Comparison of ENCODE assay signal across 38 cellular contexts in genomic region chr10:86569335-86569734, GRCh38.
"Had no signal": no experiment of that assay in that cellular context is flagged by ENCODE, and none has a peak within 500 bp of the region (broad histone marks: within the 10 kb centered on the region; RNA-seq: fewer than 3 reads in every experiment).

No MANE protein-coding gene starts in this region.

- H3K27ac Mint-ChIP-seq: activated CD4-positive, alpha-beta memory T cell treated with anti-CD3 and anti-CD28 coated beads, Interleukin-2, amount 10 ng/mL, durations not matched to agents 7 days and 5 days; activated CD4-positive, alpha-beta T cell treated with anti-CD3 and anti-CD28 coated beads for 36 hours; activated CD4-positive, alpha-beta T cell treated with anti-CD3 and anti-CD28 coated beads, Interleukin-2, amount 10 ng/mL, durations not matched to agents 7 days and 5 days; activated CD8-positive, alpha-beta memory T cell treated with anti-CD3 and anti-CD28 coated beads, Interleukin-2, amount 10 ng/mL, durations not matched to agents 7 days and 5 days; activated CD8-positive, alpha-beta T cell treated with anti-CD3 and anti-CD28 coated beads, Interleukin-2, amount 10 ng/mL, durations not matched to agents 7 days and 5 days; activated naive CD4-positive, alpha-beta T cell treated with anti-CD3 and anti-CD28 coated beads, Interleukin-2, amount 10 ng/mL, durations not matched to agents 7 days and 5 days; activated naive CD4-positive, alpha-beta T cell treated with anti-CD3 and anti-CD28 coated beads, Interleukin-2, amount 50 U/mL, for 24 hours; activated naive CD8-positive, alpha-beta T cell; activated naive CD8-positive, alpha-beta T cell treated with anti-CD3 and anti-CD28 coated beads, Interleukin-2, amount 10 ng/mL, durations not matched to agents 7 days and 5 days; activated naive CD8-positive, alpha-beta T cell treated with anti-CD3 and anti-CD28 coated beads, Interleukin-2, amount 50 U/mL, for 24 hours; activated T-cell treated with anti-CD3 and anti-CD28 coated beads, Interleukin-2, amount 50 U/mL, for 24 hours; activated T-helper 2 cell treated with anti-CD3 and anti-CD28 coated beads, Interferon-gamma antibody, Interleukin-2, Interleukin-4, amounts not matched to agents 10 μg/mL and 5 μg/mL and 100 μg/mL, durations not matched to agents 14 hours and 24 hours and 36 hours; brain; T-helper 1 cell treated with Interleukin-12 subunit alpha and Interleukin-12 subunit beta and Interleukin-4 antibody, amounts not matched to agents 30 μg/mL and 1 μg/mL, for 36 hours; T-helper 2 cell treated with Interferon-gamma antibody and Interleukin-4, amounts not matched to agents 5 μg/mL and 100 μg/mL, for 36 hours had no signal

- DNase-seq: activated CD4-positive, alpha-beta memory T cell treated with anti-CD3 and anti-CD28 coated beads, Interleukin-2, amount 10 ng/mL, durations not matched to agents 7 days and 5 days; activated CD4-positive, alpha-beta T cell treated with anti-CD3 and anti-CD28 coated beads for 1 hour; activated CD4-positive, alpha-beta T cell treated with anti-CD3 and anti-CD28 coated beads for 36 hours; activated CD4-positive, alpha-beta T cell treated with anti-CD3 and anti-CD28 coated beads for 48 hours; activated CD4-positive, alpha-beta T cell treated with anti-CD3 and anti-CD28 coated beads, Interleukin-2, amount 10 ng/mL, durations not matched to agents 7 days and 5 days; activated CD4-positive, alpha-beta T cell treated with anti-CD3 and anti-CD28 coated beads, Interleukin-2, amount 50 U/mL, for 48 hours; activated CD4-positive, CD25-positive, alpha-beta regulatory T cell; activated CD8-positive, alpha-beta memory T cell treated with anti-CD3 and anti-CD28 coated beads for 24 hours; activated CD8-positive, alpha-beta memory T cell treated with anti-CD3 and anti-CD28 coated beads, Interleukin-2, amount 10 ng/mL, durations not matched to agents 7 days and 5 days; activated CD8-positive, alpha-beta memory T cell treated with anti-CD3 and anti-CD28 coated beads, Interleukin-2, amount 50 U/mL, for 48 hours; activated CD8-positive, alpha-beta T cell treated with anti-CD3 and anti-CD28 coated beads, Interleukin-2, amount 10 ng/mL, durations not matched to agents 7 days and 5 days; activated effector memory CD4-positive, alpha-beta T cell treated with Interleukin-2 at 50 U/mL for 16 hours; activated gamma-delta T cell; activated naive CD4-positive, alpha-beta T cell treated with anti-CD3 and anti-CD28 coated beads, Interleukin-2, amount 10 ng/mL, durations not matched to agents 7 days and 5 days; activated naive CD4-positive, alpha-beta T cell treated with Interleukin-2 at 50 U/mL for 16 hours; activated naive CD8-positive, alpha-beta T cell treated with anti-CD3 and anti-CD28 coated beads, Interleukin-2, amount 10 ng/mL, durations not matched to agents 7 days and 5 days; activated naive CD8-positive, alpha-beta T cell treated with anti-CD3 and anti-CD28 coated beads, Interleukin-2, amount 50 U/mL, for 24 hours; activated T-cell treated with anti-CD3 and anti-CD28 coated beads, Interleukin-2, amount 50 U/mL, for 24 hours; activated T-cell treated with anti-CD3 and anti-CD28 coated beads, Interleukin-2, amount 50 U/mL, for 48 hours; amygdala; anterior cingulate cortex; caudate nucleus; cerebellar nuclear complex; T-helper 2 cell; T-helper 9 cell had no signal

- FAIRE-seq: bronchial epithelial cell, TTC549 had no signal

- H3K27me3 Mint-ChIP-seq: activated CD4-positive, alpha-beta T cell treated with anti-CD3 and anti-CD28 coated beads for 36 hours; activated naive CD8-positive, alpha-beta T cell; activated T-cell treated with anti-CD3 and anti-CD28 coated beads, Interleukin-2, amount 50 U/mL, for 24 hours had no signal

- H3K9me3 Mint-ChIP-seq: activated CD4-positive, alpha-beta memory T cell treated with anti-CD3 and anti-CD28 coated beads, Interleukin-2, amount 10 ng/mL, durations not matched to agents 7 days and 5 days; activated CD4-positive, alpha-beta T cell treated with anti-CD3 and anti-CD28 coated beads, Interleukin-2, amount 10 ng/mL, durations not matched to agents 7 days and 5 days; central memory CD8-positive, alpha-beta T cell; T-helper 1 cell treated with Interleukin-12 subunit alpha and Interleukin-12 subunit beta and Interleukin-4 antibody, amounts not matched to agents 30 μg/mL and 1 μg/mL, for 36 hours; T-helper 2 cell treated with Interferon-gamma antibody and Interleukin-4, amounts not matched to agents 5 μg/mL and 100 μg/mL, for 36 hours had no signal

- H3K4me3 Mint-ChIP-seq: activated CD4-positive, alpha-beta memory T cell treated with anti-CD3 and anti-CD28 coated beads, Interleukin-2, amount 10 ng/mL, durations not matched to agents 7 days and 5 days; activated CD4-positive, alpha-beta T cell treated with anti-CD3 and anti-CD28 coated beads for 36 hours; activated CD4-positive, alpha-beta T cell treated with anti-CD3 and anti-CD28 coated beads, Interleukin-2, amount 10 ng/mL, durations not matched to agents 7 days and 5 days; activated CD8-positive, alpha-beta memory T cell treated with anti-CD3 and anti-CD28 coated beads, Interleukin-2, amount 10 ng/mL, durations not matched to agents 7 days and 5 days; activated CD8-positive, alpha-beta T cell treated with anti-CD3 and anti-CD28 coated beads, Interleukin-2, amount 10 ng/mL, durations not matched to agents 7 days and 5 days; activated naive CD4-positive, alpha-beta T cell treated with anti-CD3 and anti-CD28 coated beads, Interleukin-2, amount 10 ng/mL, durations not matched to agents 7 days and 5 days; activated naive CD4-positive, alpha-beta T cell treated with anti-CD3 and anti-CD28 coated beads, Interleukin-2, amount 50 U/mL, for 24 hours; activated naive CD8-positive, alpha-beta T cell; activated naive CD8-positive, alpha-beta T cell treated with anti-CD3 and anti-CD28 coated beads, Interleukin-2, amount 10 ng/mL, durations not matched to agents 7 days and 5 days; activated naive CD8-positive, alpha-beta T cell treated with anti-CD3 and anti-CD28 coated beads, Interleukin-2, amount 50 U/mL, for 24 hours; activated T-cell treated with anti-CD3 and anti-CD28 coated beads, Interleukin-2, amount 50 U/mL, for 24 hours; brain; central memory CD8-positive, alpha-beta T cell; T-helper 1 cell treated with Interleukin-12 subunit alpha and Interleukin-12 subunit beta and Interleukin-4 antibody, amounts not matched to agents 30 μg/mL and 1 μg/mL, for 36 hours; T-helper 2 cell treated with Interferon-gamma antibody and Interleukin-4, amounts not matched to agents 5 μg/mL and 100 μg/mL, for 36 hours had no signal

- H3K27me3 ChIP-seq: ascending aorta, cardiac muscle cell had no signal

- H3K36me3 ChIP-seq: ascending aorta, cardiac muscle cell had no signal

- ATAC-seq: activated CD4-positive, alpha-beta T cell treated with anti-CD3 and anti-CD28 coated beads for 36 hours; activated CD4-positive, CD25-positive, alpha-beta regulatory T cell treated with anti-CD3 and anti-CD28 coated beads, Interleukin-2, amount 50 U/mL, for 24 hours; activated CD8-positive, alpha-beta memory T cell treated with anti-CD3 and anti-CD28 coated beads, Interleukin-2, amount 10 ng/mL, durations not matched to agents 7 days and 5 days; activated CD8-positive, alpha-beta T cell treated with anti-CD3 and anti-CD28 coated beads, Interleukin-2, amount 10 ng/mL, durations not matched to agents 7 days and 5 days; activated naive CD8-positive, alpha-beta T cell treated with anti-CD3 and anti-CD28 coated beads, Interleukin-2, amount 50 U/mL, for 24 hours had no signal

- H3K27ac ChIP-seq: ascending aorta, cardiac muscle cell, VCaP had no signal

- H3K4me1 ChIP-seq: ascending aorta had no signal

- H3K36me3 Mint-ChIP-seq: activated CD8-positive, alpha-beta memory T cell treated with anti-CD3 and anti-CD28 coated beads, Interleukin-2, amount 10 ng/mL, durations not matched to agents 7 days and 5 days; activated naive CD4-positive, alpha-beta T cell treated with anti-CD3 and anti-CD28 coated beads, Interleukin-2, amount 10 ng/mL, durations not matched to agents 7 days and 5 days; activated naive CD4-positive, alpha-beta T cell treated with anti-CD3 and anti-CD28 coated beads, Interleukin-2, amount 50 U/mL, for 24 hours; activated naive CD8-positive, alpha-beta T cell treated with anti-CD3 and anti-CD28 coated beads, Interleukin-2, amount 10 ng/mL, durations not matched to agents 7 days and 5 days; brain had no signal

- H3K4me1 Mint-ChIP-seq: activated CD4-positive, alpha-beta memory T cell treated with anti-CD3 and anti-CD28 coated beads, Interleukin-2, amount 10 ng/mL, durations not matched to agents 7 days and 5 days; activated CD4-positive, alpha-beta T cell treated with anti-CD3 and anti-CD28 coated beads for 36 hours; activated CD4-positive, alpha-beta T cell treated with anti-CD3 and anti-CD28 coated beads, Interleukin-2, amount 10 ng/mL, durations not matched to agents 7 days and 5 days; activated CD8-positive, alpha-beta memory T cell treated with anti-CD3 and anti-CD28 coated beads, Interleukin-2, amount 10 ng/mL, durations not matched to agents 7 days and 5 days; activated naive CD4-positive, alpha-beta T cell treated with anti-CD3 and anti-CD28 coated beads, Interleukin-2, amount 10 ng/mL, durations not matched to agents 7 days and 5 days; activated naive CD4-positive, alpha-beta T cell treated with anti-CD3 and anti-CD28 coated beads, Interleukin-2, amount 50 U/mL, for 24 hours; activated naive CD8-positive, alpha-beta T cell treated with anti-CD3 and anti-CD28 coated beads, Interleukin-2, amount 10 ng/mL, durations not matched to agents 7 days and 5 days; activated naive CD8-positive, alpha-beta T cell treated with anti-CD3 and anti-CD28 coated beads, Interleukin-2, amount 50 U/mL, for 24 hours; brain; central memory CD8-positive, alpha-beta T cell had no signal

- H3K4me3 ChIP-seq: ascending aorta, cardiac muscle cell had no signal
